In genomic region chr14:35050652-35051051, GRCh38 we compare ENCODE assay signal across 12 cellular contexts. TPM values are rescaled to one million over a fixed set of nuclear protein-coding genes. Genes with fewer than 3 reads are reported as not detected.
DNase-seq lines count a peak whose midpoint lies in the region; ATAC-seq and TF ChIP-seq lines count a peak whose summit lies in the region.
"Had no signal": no experiment of that assay in that cellular context is flagged by ENCODE, and none has a peak within 500 bp of the region (broad histone marks: within the 10 kb centered on the region; RNA-seq: fewer than 3 reads in every experiment).

No MANE protein-coding gene starts in this region.

- H3K27ac Mint-ChIP-seq in activated T-cell treated with anti-CD3 and anti-CD28 coated beads, Interleukin-2, amount 50 U/mL, for 72 hours: peak overlapping the region; percentile 38
- H3K27ac Mint-ChIP-seq in activated CD8-positive, alpha-beta T cell treated with anti-CD3 and anti-CD28 coated beads for 36 hours: peak overlapping the region; percentile 46
- H3K27ac Mint-ChIP-seq in CD8-positive, alpha-beta T cell: no peak overlapping the region

- no peaks in the 10 kb centered on the region for H3K9me3 Mint-ChIP-seq in activated T-cell treated with anti-CD3 and anti-CD28 coated beads, Interleukin-2, amount 50 U/mL, for 72 hours
- no peaks in the 10 kb centered on the region for H3K9me3 Mint-ChIP-seq in activated CD8-positive, alpha-beta T cell treated with anti-CD3 and anti-CD28 coated beads for 36 hours
- no peaks in the 10 kb centered on the region for H3K9me3 Mint-ChIP-seq in CD8-positive, alpha-beta T cell

- H3K27ac ChIP-seq in gastroesophageal sphincter (peak overlapping the region in 3 of 4 donors; percentile 2 to 59 (median 38)), substantia nigra (ENCODE audit: low read depth, low read length, poor library complexity, severe bottlenecking) (peak overlapping the region; percentile 30)
- no peak overlapping the region for H3K27ac ChIP-seq in CD8-positive, alpha-beta T cell (ENCODE audit: low read depth, low read length)
- H3K27ac ChIP-seq: cardiac muscle cell, SJCRH30 had no signal

- CTCF ChIA-PET in activated CD8-positive, alpha-beta T cell treated with anti-CD3 and anti-CD28 coated beads for 36 hours (lab: Charles Lee): interaction anchor here (0.9 kb wide), 1 partner anchor 10 kb away, joined by 4 read pairs; no protein-coding TSS in a partner anchor
- CTCF ChIA-PET in CD8-positive, alpha-beta T cell (lab: Charles Lee): no interaction called here

- no peak for DNase-seq in activated T-cell treated with anti-CD3 and anti-CD28 coated beads, Interleukin-2, amount 50 U/mL, for 72 hours
- no peak for DNase-seq in activated T-cell treated with anti-CD3 and anti-CD28 coated beads, Interleukin-2, amount 50 U/mL, for 48 hours
- DNase-seq in activated CD8-positive, alpha-beta T cell treated with anti-CD3 and anti-CD28 coated beads for 36 hours: no peak
- DNase-seq in substantia nigra (lab: John Stamatoyannopoulos, UW) (no peak), activated T-cell treated with anti-CD3 and anti-CD28 coated beads for 4 hours (no peak)
- no peak for DNase-seq in activated CD4-positive, alpha-beta T cell treated with anti-CD3 and anti-CD28 coated beads, Interleukin-2, amount 50 U/mL, for 1 hour
- no peak for DNase-seq in CD8-positive, alpha-beta T cell
- DNase-seq: AML-193, NCI-H2081, SJCRH30 had no signal

- peaks cover 3 to 7% of the 10 kb centered on the region in 2 donors for H3K36me3 Mint-ChIP-seq in activated T-cell treated with anti-CD3 and anti-CD28 coated beads, Interleukin-2, amount 50 U/mL, for 72 hours (ENCODE audit: insufficient read depth in 2 of 2)
- H3K36me3 Mint-ChIP-seq in activated CD8-positive, alpha-beta T cell treated with anti-CD3 and anti-CD28 coated beads for 36 hours (ENCODE audit: low read depth): peaks cover 17% of the 10 kb centered on the region
- H3K36me3 Mint-ChIP-seq in CD8-positive, alpha-beta T cell: peaks cover 44% of the 10 kb centered on the region

- H3K9me3 ChIP-seq in gastroesophageal sphincter: no peaks in the 10 kb centered on the region
- H3K9me3 ChIP-seq in CD8-positive, alpha-beta T cell (ENCODE audit: low read length): no peaks in the 10 kb centered on the region
- H3K9me3 ChIP-seq: SJCRH30 had no signal

- no peaks in the 10 kb centered on the region for H3K27me3 Mint-ChIP-seq in activated T-cell treated with anti-CD3 and anti-CD28 coated beads, Interleukin-2, amount 50 U/mL, for 72 hours (ENCODE audit: low read depth)
- no peaks in the 10 kb centered on the region for H3K27me3 Mint-ChIP-seq in activated CD8-positive, alpha-beta T cell treated with anti-CD3 and anti-CD28 coated beads for 36 hours
- no peaks in the 10 kb centered on the region for H3K27me3 Mint-ChIP-seq in CD8-positive, alpha-beta T cell (ENCODE audit: low read depth)

- peaks cover 20% of the 10 kb centered on the region for H3K4me1 Mint-ChIP-seq in activated T-cell treated with anti-CD3 and anti-CD28 coated beads, Interleukin-2, amount 50 U/mL, for 72 hours (ENCODE audit: low read depth)
- peaks cover 14% of the 10 kb centered on the region for H3K4me1 Mint-ChIP-seq in activated CD8-positive, alpha-beta T cell treated with anti-CD3 and anti-CD28 coated beads for 36 hours (ENCODE audit: low read depth)
- H3K4me1 Mint-ChIP-seq in CD8-positive, alpha-beta T cell (ENCODE audit: low read depth): peaks cover 22% of the 10 kb centered on the region

- H3K4me3 Mint-ChIP-seq in activated T-cell treated with anti-CD3 and anti-CD28 coated beads, Interleukin-2, amount 50 U/mL, for 72 hours: no peak overlapping the region
- H3K4me3 Mint-ChIP-seq in activated CD8-positive, alpha-beta T cell treated with anti-CD3 and anti-CD28 coated beads for 36 hours: no peak overlapping the region
- H3K4me3 Mint-ChIP-seq in CD8-positive, alpha-beta T cell: no peak overlapping the region

- no peak overlapping the region for H3K4me3 ChIP-seq in gastroesophageal sphincter
- H3K4me3 ChIP-seq in CD8-positive, alpha-beta T cell (ENCODE audit: low read depth, low read length): no peak overlapping the region
- H3K4me3 ChIP-seq: cardiac muscle cell, SJCRH30 had no signal

- peaks cover 0 to 44% (median 7%) of the 10 kb centered on the region in 3 donors for H3K4me1 ChIP-seq in gastroesophageal sphincter
- H3K4me1 ChIP-seq in CD8-positive, alpha-beta T cell (ENCODE audit: insufficient read depth, low read length): peaks cover 14% of the 10 kb centered on the region
- H3K4me1 ChIP-seq: SJCRH30 had no signal

- 0% methylated on average over 1 of the region's 1 CpG; no CpG with 5 or more reads in 1 of the 2 donors for WGBS in gastroesophageal sphincter (ENCODE audit: low coverage in 1 of 2), 2 donors

- H3K36me3 ChIP-seq in gastroesophageal sphincter: peaks cover 0 to 48% of the 10 kb centered on the region in 2 donors
- no peaks in the 10 kb centered on the region for H3K36me3 ChIP-seq in CD8-positive, alpha-beta T cell (ENCODE audit: insufficient read depth, low read length)
- H3K36me3 ChIP-seq: SJCRH30 had no signal

- ATAC-seq in activated T-cell treated with anti-CD3 and anti-CD28 coated beads, Interleukin-2, amount 50 U/mL, for 72 hours (replicated peaks in 1 of 2): no peak
- no peak for ATAC-seq in activated CD8-positive, alpha-beta T cell treated with anti-CD3 and anti-CD28 coated beads for 36 hours
- ATAC-seq in gastroesophageal sphincter: no peak
- no peak for ATAC-seq in CD8-positive, alpha-beta T cell

- TF ChIP-seq POLR2A in gastroesophageal sphincter (IDR thresholded peaks at IDR 0.05): no peak

- TF ChIP-seq CTCF in activated CD8-positive, alpha-beta T cell treated with anti-CD3 and anti-CD28 coated beads for 36 hours (IDR thresholded peaks at IDR 0.05): no peak
- TF ChIP-seq CTCF in gastroesophageal sphincter (IDR thresholded peaks at IDR 0.05): no peak
- TF ChIP-seq CTCF in CD8-positive, alpha-beta T cell (IDR thresholded peaks at IDR 0.05): no peak

- TF ChIP-seq EP300 in gastroesophageal sphincter (IDR thresholded peaks at IDR 0.05): no peak

- H3K27me3 ChIP-seq in gastroesophageal sphincter: no peaks in the 10 kb centered on the region
- H3K27me3 ChIP-seq in CD8-positive, alpha-beta T cell (ENCODE audit: insufficient read depth, low read length): no peaks in the 10 kb centered on the region
- H3K27me3 ChIP-seq: cardiac muscle cell, SJCRH30 had no signal

- intact Hi-C loops in activated CD8-positive, alpha-beta T cell treated with anti-CD3 and anti-CD28 coated beads for 36 hours (cut with micrococcal nuclease): no loop called here
- intact Hi-C loops in CD8-positive, alpha-beta T cell (cut with DNase I, micrococcal nuclease): no loop called here

- POLR2A ChIA-PET in activated CD8-positive, alpha-beta T cell treated with anti-CD3 and anti-CD28 coated beads for 36 hours (lab: Charles Lee): no interaction called here
- POLR2A ChIA-PET in CD8-positive, alpha-beta T cell (lab: Charles Lee): no interaction called here

RNA-seq across cellular contexts. Expression of gene FAM177A1, which starts 4.6 kb away (rescaled TPM):
- 10 to 100 TPM; 53.6 to 62.7 TPM for total RNA-seq in activated T-cell treated with anti-CD3 and anti-CD28 coated beads, Interleukin-2, amount 50 U/mL, for 72 hours
- 10 to 100 TPM; 28.0 to 35.8 TPM for total RNA-seq in activated CD8-positive, alpha-beta T cell treated with anti-CD3 and anti-CD28 coated beads for 36 hours
- total RNA-seq in gastroesophageal sphincter: 10 to 100 TPM; 42.4 to 70.0 (median 60.1) TPM
- total RNA-seq in CD8-positive, alpha-beta T cell: 100 to 1,000 TPM; 227 to 230 TPM
